In the genomic region with DNA sequence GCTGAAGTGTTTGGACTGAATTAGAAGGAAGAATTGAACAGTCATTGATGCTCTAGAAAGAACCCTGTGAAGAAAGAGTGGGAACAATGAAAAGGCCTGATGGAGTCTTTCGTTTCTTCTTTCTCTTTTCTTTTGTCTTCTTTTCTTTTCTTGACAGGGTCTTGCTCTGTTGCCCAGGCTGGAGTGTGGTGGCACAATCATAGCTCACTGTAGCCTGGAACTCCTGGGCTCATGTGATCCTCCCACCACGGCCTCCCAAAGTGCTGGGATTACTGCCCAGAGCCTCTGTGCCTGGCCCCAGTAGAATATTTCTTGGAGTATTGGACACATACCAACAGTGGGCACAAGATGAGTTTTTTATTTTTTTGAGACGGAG, we compare ENCODE assay signal across 10 cellular contexts. TPM values are rescaled to one million over a fixed set of nuclear protein-coding genes. Genes with fewer than 3 reads are reported as not detected.
DNase-seq lines count a peak whose midpoint lies in the region; ATAC-seq, FAIRE-seq and TF ChIP-seq lines count a peak whose summit lies in the region.
"Had no signal": no experiment of that assay in that cellular context is flagged by ENCODE, and none has a peak within 500 bp of the region (broad histone marks: within the 10 kb centered on the region; RNA-seq: fewer than 3 reads in every experiment).

No MANE protein-coding gene starts in this region.

- 0 out of 2 replicates have a peak, but pooled peaks cover 3% of the 10 kb centered on the region for H3K4me1 ChIP-seq in HUES6 (ENCODE audit: control insufficient read depth, insufficient read depth, low read length)
- peaks cover 6% of the 10 kb centered on the region for H3K4me1 ChIP-seq in astrocyte (ENCODE audit: insufficient read depth, low read length)
- no peaks in the 10 kb centered on the region for H3K4me1 ChIP-seq in mesodermal cell (ENCODE audit: control insufficient read depth, insufficient read depth, low read length, poor library complexity, severe bottlenecking)
- no peaks in the 10 kb centered on the region for H3K4me1 ChIP-seq in right cardiac atrium (ENCODE audit: control insufficient read depth, insufficient read depth, low read length)

- ATAC-seq in HG03045 (IDR thresholded peaks at IDR 0.05; ENCODE audit: unreplicated experiment), result no peak
- ATAC-seq in right cardiac atrium, result no peak
- ATAC-seq in GM18867 (IDR thresholded peaks at IDR 0.05; ENCODE audit: unreplicated experiment), result no peak

- peak overlapping the region; percentile 94 for H3K4me3 Mint-ChIP-seq in astrocyte (ENCODE audit: unreplicated experiment)

- peak overlapping the region; percentile 94 for H3K4me2 ChIP-seq in astrocyte (ENCODE audit: low read length)

- H3K36me3 ChIP-seq in HUES6 (ENCODE audit: control insufficient read depth, insufficient read depth, low read length) (peaks cover 51% of the 10 kb centered on the region), astrocyte (ENCODE audit: insufficient read depth, low read length) (peaks cover 14% of the 10 kb centered on the region), mesodermal cell (ENCODE audit: control insufficient read depth, insufficient read depth, low read length) (peaks cover 53% of the 10 kb centered on the region)

- H3K9ac ChIP-seq in HUES6 (ENCODE audit: low read length) (peak overlapping the region; percentile 100), astrocyte (ENCODE audit: low read length) (peak overlapping the region; percentile 99)

- no peaks in the 10 kb centered on the region for H3K27me3 Mint-ChIP-seq in astrocyte (ENCODE audit: low read depth, unreplicated experiment)

- H3K9me3 Mint-ChIP-seq in astrocyte (ENCODE audit: unreplicated experiment), result no peaks in the 10 kb centered on the region

- H3K36me3 Mint-ChIP-seq in astrocyte (ENCODE audit: low read depth, unreplicated experiment), result peaks cover 6% of the 10 kb centered on the region

- H3K4me3 ChIP-seq in HUES6 (ENCODE audit: low read depth, low read length) (peak overlapping the region; percentile 85), astrocyte (ENCODE audit: insufficient read depth, low read depth, low read length) (peak overlapping the region; percentile 88), mesodermal cell (ENCODE audit: extremely low read depth, insufficient read depth, low read length, poor library complexity, severe bottlenecking) (peak overlapping the region; percentile 90), right cardiac atrium (ENCODE audit: low read length) (no peak overlapping the region)

- 81 to 89% methylated on average over 3 of the region's 3 CpGs for WGBS in mesodermal cell (ENCODE audit: insufficient coverage in 2 of 2), 2 experiments
- 63% methylated on average over 3 of the region's 3 CpGs for WGBS in right cardiac atrium

- no peak overlapping the region for H2AFZ ChIP-seq in astrocyte (ENCODE audit: low read depth, low read length)

- peaks cover 91% of the 10 kb centered on the region for H3K79me2 ChIP-seq in astrocyte (ENCODE audit: insufficient read depth, low read length)

- DNase-seq in astrocyte (ENCODE audit: low read depth) (no peak), DMS79 treated with DMSO at 0.1 percent for 48 hours (lab: John Stamatoyannopoulos, UW) (no peak), right cardiac atrium (no peak)
- DNase-seq: NCI-H2029 treated with DMSO at 0.1 percent for 48 hours had no signal

- no peak for FAIRE-seq in astrocyte (lab: Jason Lieb, UNC)

- H3K27ac Mint-ChIP-seq in astrocyte (ENCODE audit: unreplicated experiment), result peak overlapping the region; percentile 92

- no peak for TF ChIP-seq CTCF in C4-2B (conservative IDR thresholded peaks at IDR 0.05)
- no peak for TF ChIP-seq CTCF in astrocyte (IDR thresholded peaks at IDR 0.05; ENCODE audit: insufficient read depth, low read depth, low read length)

- peaks cover 4% of the 10 kb centered on the region for H4K20me1 ChIP-seq in astrocyte (ENCODE audit: insufficient read depth, low read length)

- H3K9me3 ChIP-seq in HUES6 (ENCODE audit: control insufficient read depth, insufficient read depth, low read depth, low read length) (no peaks in the 10 kb centered on the region), astrocyte (ENCODE audit: insufficient read depth, low read depth, low read length) (no peaks in the 10 kb centered on the region), mesodermal cell (ENCODE audit: control insufficient read depth, low read length) (no peaks in the 10 kb centered on the region), right cardiac atrium (ENCODE audit: control insufficient read depth, low read length) (no peaks in the 10 kb centered on the region)
- H3K9me3 ChIP-seq: thoracic aorta had no signal

- H3K27me3 ChIP-seq in HUES6 (ENCODE audit: control insufficient read depth, insufficient read depth, low read length) (no peaks in the 10 kb centered on the region), astrocyte (ENCODE audit: insufficient read depth, low read length) (no peaks in the 10 kb centered on the region), right cardiac atrium (ENCODE audit: control insufficient read depth, insufficient read depth) (no peaks in the 10 kb centered on the region)

- peaks cover 8% of the 10 kb centered on the region for H3K4me1 Mint-ChIP-seq in astrocyte (ENCODE audit: low read depth, unreplicated experiment)

- H3K27ac ChIP-seq in C4-2B (peak overlapping the region; percentile 97), HUES6 (ENCODE audit: low read depth, low read length) (no peak overlapping the region), astrocyte (ENCODE audit: low read depth, low read length) (peak overlapping the region; percentile 100), mesodermal cell (ENCODE audit: low read depth, low read length, severe bottlenecking) (no peak overlapping the region), right cardiac atrium (ENCODE audit: low read length) (no peak overlapping the region)
- H3K27ac ChIP-seq: thoracic aorta had no signal

- intact Hi-C loops in right cardiac atrium (cut with DNase I), result loop anchor here in 3 of 4 donors (5.0 to 10.0 kb wide), 4 partner anchors 93 to 311 kb away; partner anchors contain the start of gene FADS3 (in 1 of the 3)

RNA-seq across cellular contexts. Expression of gene FEN1, which starts 1.1 kb away (rescaled TPM):
- total RNA-seq in astrocyte, result 13.6 and 13.8 TPM in 2 replicates
- 34.0 TPM for polyA plus RNA-seq in mesodermal cell (2013, experiment 1 of 2)
- 29.7 TPM for polyA plus RNA-seq in mesodermal cell (2013, experiment 2 of 2)
- 1 to 10 TPM; 4.6 to 5.4 (median 5.1) TPM for total RNA-seq in right cardiac atrium
- 4.6 TPM for polyA plus RNA-seq in right cardiac atrium

RNA-seq across cellular contexts. Expression of gene TMEM258, which starts 1.4 kb away (rescaled TPM):
- total RNA-seq in astrocyte (97.8 and 98.6 TPM in 2 replicates), right cardiac atrium (100 to 1,000 TPM; 107 to 113 (median 111) TPM)
- polyA plus RNA-seq in mesodermal cell (2013, experiment 1 of 2), result 270 TPM
- polyA plus RNA-seq in mesodermal cell (2013, experiment 2 of 2), result 257 TPM
- polyA plus RNA-seq in right cardiac atrium, result 170 TPM

RNA-seq across cellular contexts. Expression of gene FADS1, which starts 23.0 kb away (rescaled TPM):
- total RNA-seq in astrocyte (56.7 and 74.6 TPM in 2 replicates), right cardiac atrium (10 to 100 TPM; 41.3 to 45.7 (median 43.3) TPM)
- polyA plus RNA-seq in mesodermal cell (2013, experiment 1 of 2), result 174 TPM
- polyA plus RNA-seq in mesodermal cell (2013, experiment 2 of 2), result 172 TPM
- 27.6 TPM for polyA plus RNA-seq in right cardiac atrium

RNA-seq across cellular contexts. Expression of gene FADS2, which starts 34.3 kb away (rescaled TPM):
- total RNA-seq in astrocyte, result 180 and 287 TPM in 2 replicates
- 708 TPM for polyA plus RNA-seq in mesodermal cell (2013, experiment 1 of 2)
- 593 TPM for polyA plus RNA-seq in mesodermal cell (2013, experiment 2 of 2)
- 10 to 100 TPM; 16.4 to 38.1 (median 31.1) TPM for total RNA-seq in right cardiac atrium
- 30.6 TPM for polyA plus RNA-seq in right cardiac atrium

RNA-seq across cellular contexts. Expression of gene MYRF, which starts 41.4 kb away (rescaled TPM):
- 39.5 and 53.9 TPM in 2 replicates for total RNA-seq in astrocyte
- polyA plus RNA-seq in mesodermal cell (2013, experiment 1 of 2), result 69.9 TPM
- polyA plus RNA-seq in mesodermal cell (2013, experiment 2 of 2), result 71.1 TPM
- total RNA-seq in right cardiac atrium, result 1 to 10 TPM in 3 of 4 donors, under 1 TPM in 1; 0.62 to 1.9 (median 1.4) TPM
- polyA plus RNA-seq in right cardiac atrium, result 0.70 TPM

Comparison
In these comparisons a context has a peak if more than half of its experiments do, and no peak if none do; other contexts are left out.
1. H3K27ac ChIP-seq: peak in C4-2B (single experiment) and astrocyte (single experiment); none in HUES6 (single experiment), mesodermal cell (single experiment) and right cardiac atrium (single experiment).